8 cellular contexts compared by ENCODE assay signal in genomic region chr4:169270810-169271691, GRCh38. TPM values are rescaled to one million over a fixed set of nuclear protein-coding genes. Genes with fewer than 3 reads are reported as not detected.
A peak's percentile ranks its signal among the peaks of the same experiment; 100 is the strongest.
DNase-seq lines count a peak whose midpoint lies in the region; ATAC-seq and TF ChIP-seq lines count a peak whose summit lies in the region.

Gene SH3RF1, minus strand, starts transcription at chr4:169270956. Its CDS starts 1,744 bp downstream, at chr4:169269212.

- H2AFZ ChIP-seq in IMR-90 (replicated peaks; ENCODE audit: low read length, poor library complexity) = peak within 1 kb of the TSS; percentile 88

- peak within 1 kb of the TSS; percentile 60 for H2BK20ac ChIP-seq in IMR-90 (ENCODE audit: low read depth, low read length)

- H2AK5ac ChIP-seq in IMR-90 (ENCODE audit: low read depth, low read length) = peak within 1 kb of the TSS; percentile 42

- BruUV-seq in IMR-90 (replicated peaks; lab: Mats Ljungman, UMichigan) = no TSS peak

- dilution Hi-C loops in IMR-90 (cut with HindIII; ENCODE audit: low sequenced_read_pairs, unreplicated experiment) = no loop called here

- H4K8ac ChIP-seq in IMR-90 (ENCODE audit: low read depth in 2 of 2, low read length in 2 of 2) = peak within 1 kb of the TSS; percentile 11 to 86

- peaks cover 5% of the 10 kb centered on the region for H3K9me1 ChIP-seq in IMR-90 (ENCODE audit: insufficient read depth, low read length)

- peak within 1 kb of the TSS; percentile 56 for H4K91ac ChIP-seq in IMR-90 (ENCODE audit: insufficient read depth, low read depth, low read length)

- 1% methylated on average over 42 of the region's 110 CpGs; no CpG with 5 or more reads in 1 of the 2 experiments for WGBS in IMR-90 (ENCODE audit: extremely low coverage in 2 of 2, insufficient read length in 1 of 2), 2 experiments

- TF ChIP-seq CTCF in IMR-90 (conservative IDR thresholded peaks at IDR 0.05; ENCODE audit: low read depth, low read length) (peak; percentile 45), cardiac fibroblast (IDR thresholded peaks at IDR 0.05; ENCODE audit: low read depth, low read length) (no peak)

- peak within 1 kb of the TSS; percentile 92 for H3K9ac ChIP-seq in IMR-90 (ENCODE audit: low read depth, low read length)

- DNase-seq in NCI-H2081 (lab: John Stamatoyannopoulos, UW) (peak; percentile 60 to 66), NCI-H2081 treated with DMSO at 0.1 percent for 48 hours (lab: John Stamatoyannopoulos, UW) (no peak), IMR-90 (peak; percentile 82), cardiac fibroblast (ENCODE audit: low read depth in 2 of 2) (peak; percentile 86 to 94), iris pigment epithelial cell (ENCODE audit: low read depth) (peak; percentile 90)

- H3K27ac ChIP-seq in IMR-90 (ENCODE audit: insufficient read depth, low read length) (peak within 1 kb of the TSS; percentile 84), skin epidermis (peak within 1 kb of the TSS; percentile 72 to 95 (median 87))

- H3K14ac ChIP-seq in IMR-90 (replicated peaks; ENCODE audit: low read depth, low read length) = peak within 1 kb of the TSS; percentile 93

- POLR2A ChIA-PET in IMR-90 (lab: Charles Lee; ENCODE audit: unreplicated experiment) = no interaction called here

- H2BK120ac ChIP-seq in IMR-90 (ENCODE audit: low read depth, low read length) = peak within 1 kb of the TSS; percentile 75

- H3K4me3 ChIP-seq in IMR-90 (ENCODE audit: insufficient read depth, low read depth, low read length) = peak within 1 kb of the TSS; percentile 94
- peak within 1 kb of the TSS; percentile 87 to 89 for H3K4me3 ChIP-seq in cardiac fibroblast (replicated peaks in 1 of 2; ENCODE audit: low read depth in 2 of 2, low read length in 2 of 2)
- H3K4me3 ChIP-seq in skin epidermis = peak within 1 kb of the TSS; percentile 48 to 87 (median 80)

- TF ChIP-seq POLR2A in IMR-90 (IDR thresholded peaks at IDR 0.05; ENCODE audit: low read depth, low read length) = peak; percentile 95
- TF ChIP-seq POLR2A in Raji (IDR thresholded peaks at IDR 0.05; ENCODE audit: insufficient read depth, low read depth, low read length) = peak; percentile 41; the same call in 1 of the 2 replicates

- H2BK5ac ChIP-seq in IMR-90 (ENCODE audit: low read depth, low read length, poor library complexity, severe bottlenecking) = peak within 1 kb of the TSS; percentile 86

- H4K5ac ChIP-seq in IMR-90 (ENCODE audit: low read depth, low read length) = peak within 1 kb of the TSS; percentile 84

- H3K23ac ChIP-seq in IMR-90 (ENCODE audit: low read depth, low read length) = peak within 1 kb of the TSS; percentile 89

- peak within 1 kb of the TSS; percentile 92 for H2AK9ac ChIP-seq in IMR-90 (replicated peaks; ENCODE audit: low read depth, low read length, poor library complexity)

- H3K4me2 ChIP-seq in IMR-90 (ENCODE audit: low read depth, low read length) = peak within 1 kb of the TSS; percentile 95

- H4K20me1 ChIP-seq in IMR-90 (ENCODE audit: insufficient read depth, low read length) = peaks cover 12% of the 10 kb centered on the region; the same call in 1 of the 2 replicates

- H3K56ac ChIP-seq in IMR-90 (ENCODE audit: extremely low read depth, insufficient read depth, low read length) = peak within 1 kb of the TSS; percentile 94

- peak within 1 kb of the TSS; percentile 91 for H3K4ac ChIP-seq in IMR-90 (ENCODE audit: low read depth, low read length)

- H2BK15ac ChIP-seq in IMR-90 (ENCODE audit: low read depth, low read length) = peak within 1 kb of the TSS; percentile 23; the same call in 1 of the 3 replicates

- peak within 1 kb of the TSS; percentile 68 for H3K18ac ChIP-seq in IMR-90 (ENCODE audit: low read depth, low read length)

- H3K9me3 ChIP-seq in IMR-90 (ENCODE audit: control insufficient read depth, insufficient read depth, low read length) = no peaks in the 10 kb centered on the region

- in situ Hi-C loops in IMR-90 (cut with MboI; ENCODE audit: low sequenced_read_pairs) = no loop called here

- peak; percentile 58 for ATAC-seq in GM21576 (IDR thresholded peaks at IDR 0.05; ENCODE audit: unreplicated experiment)
- ATAC-seq in IMR-90 (ENCODE audit: low read depth) = peak; percentile 88

- H3K36me3 ChIP-seq in IMR-90 (ENCODE audit: control insufficient read depth, insufficient read depth, low read length) = no peaks in the 10 kb centered on the region; the same call in 1 of the 2 replicates

- CTCF ChIA-PET in IMR-90 (lab: Yijun Ruan, JAX) = interaction anchor here (1.5 kb wide), 1 partner anchor 155 kb away, joined by 3 read pairs; no protein-coding TSS in a partner anchor

- peaks cover 9% of the 10 kb centered on the region for H3K4me1 ChIP-seq in IMR-90 (ENCODE audit: control insufficient read depth, insufficient read depth, low read length)

- peaks cover 0 to 13% of the 10 kb centered on the region in 2 experiments; a peak in 2 of 4 replicates for H3K79me1 ChIP-seq in IMR-90 (ENCODE audit: low read depth in 1 of 2, low read length in 2 of 2)

- intact Hi-C loops in IMR-90 (cut with micrococcal nuclease) = loop anchor here (1.0 to 10.0 kb wide), 4 partner anchors 46 to 348 kb away; no protein-coding TSS in a partner anchor

- peak; percentile 53 for TF ChIP-seq RAD21 in IMR-90 (IDR thresholded peaks at IDR 0.05; ENCODE audit: low read length)

- no peaks in the 10 kb centered on the region for H3K27me3 ChIP-seq in IMR-90 (ENCODE audit: control insufficient read depth, insufficient read depth, low read length)

TF ChIP-seq in IMR-90, 13 proteins besides CTCF, POLR2A, EP300 and RAD21:
- TF ChIP-seq MXI1 (IDR thresholded peaks at IDR 0.05; ENCODE audit: borderline replicate concordance, low read depth, low read length) (peak; percentile 75), RFX5 (IDR thresholded peaks at IDR 0.05; ENCODE audit: low read depth, low read length) (no peak), ELK1 (IDR thresholded peaks at IDR 0.05; ENCODE audit: borderline replicate concordance, low read depth, low read length) (no peak), MAZ (IDR thresholded peaks at IDR 0.05; ENCODE audit: borderline replicate concordance, low read depth, low read length) (peak; percentile 83; the same call in 1 of the 2 replicates), BHLHE40 (IDR thresholded peaks at IDR 0.05; ENCODE audit: low read depth, low read length) (peak; percentile 90), SMC3 (IDR thresholded peaks at IDR 0.05; ENCODE audit: low read depth, low read length) (peak; percentile 36)

RNA-seq across cellular contexts. Expression of gene SH3RF1, which starts in this region (rescaled TPM):
- 29.8 and 30.0 TPM in 2 replicates for total RNA-seq in IMR-90 (2012; rRNA removed)
- polyA plus RNA-seq in IMR-90 (2012; rRNA removed) = 22.0 and 23.1 TPM in 2 replicates
- polyA plus RNA-seq in IMR-90 (2012; cell fraction: cytosol; rRNA removed) = 12.1 and 19.9 TPM in 2 replicates
- 27.7 and 38.4 TPM in 2 replicates for polyA plus RNA-seq in IMR-90 (2012; cell fraction: nucleus; rRNA removed; ENCODE audit: low replicate concordance)
